ENCODE assay signal across 10 cellular contexts in the genomic region with DNA sequence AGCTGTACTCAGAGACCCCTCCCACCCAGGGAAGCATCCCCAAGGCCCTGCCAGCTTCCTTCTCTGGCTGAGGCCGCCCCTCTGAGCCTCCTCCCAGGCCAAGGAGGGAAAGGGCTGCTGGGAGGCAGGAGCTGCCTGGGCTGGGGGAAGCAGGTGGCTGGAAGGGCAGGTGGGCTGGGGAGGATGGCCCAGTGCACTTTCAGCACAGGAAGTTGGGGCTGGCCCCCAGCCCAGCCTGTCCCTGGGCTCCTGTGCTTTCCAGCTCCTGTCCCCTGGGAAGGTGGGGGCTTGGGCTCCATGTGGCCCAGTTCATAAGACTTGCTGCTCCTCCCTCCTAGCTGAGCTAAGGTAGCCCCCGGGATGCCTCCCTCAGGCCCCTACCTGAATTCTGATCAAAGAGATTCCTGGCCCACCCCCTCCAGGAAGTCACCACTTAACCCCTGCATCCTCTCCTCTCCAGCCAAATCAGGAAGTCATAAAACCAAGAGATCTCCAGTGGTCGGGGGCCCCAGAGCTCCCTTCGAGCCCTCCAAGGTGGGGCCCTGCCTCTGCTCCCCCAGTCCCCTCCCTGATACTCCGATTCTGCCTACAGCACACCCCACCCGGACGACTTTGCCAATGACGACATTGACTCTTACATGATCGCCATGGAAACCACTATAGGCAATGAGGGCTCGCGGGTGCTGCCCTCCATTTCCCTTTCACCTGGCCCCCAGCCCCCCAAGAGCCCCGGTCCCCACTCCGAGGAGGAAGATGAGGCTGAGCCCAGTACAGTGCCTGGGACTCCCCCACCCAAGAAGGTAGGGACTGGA. TPM values are rescaled to one million over a fixed set of nuclear protein-coding genes. Genes with fewer than 3 reads are reported as not detected.
DNase-seq lines count a peak whose midpoint lies in the region; ATAC-seq, FAIRE-seq and TF ChIP-seq lines count a peak whose summit lies in the region.
"Had no signal": no experiment of that assay in that cellular context is flagged by ENCODE, and none has a peak within 500 bp of the region (broad histone marks: within the 10 kb centered on the region; RNA-seq: fewer than 3 reads in every experiment).

No MANE protein-coding gene starts in this region.

- H3K27me3 ChIP-seq in CD4-positive, alpha-beta memory T cell (ENCODE audit: insufficient read depth, low read length), result no peaks in the 10 kb centered on the region
- H3K27me3 ChIP-seq in Karpas-422 (ENCODE audit: low read length) (no peaks in the 10 kb centered on the region), BE2C (no peaks in the 10 kb centered on the region)
- H3K27me3 ChIP-seq: adrenal gland had no signal

- CTCF ChIA-PET in CD4-positive, alpha-beta memory T cell (lab: Charles Lee; ENCODE audit: partially characterized antibody), result interaction anchor here (1.0 to 1.9 kb wide), 6 partner anchors 11 to 79 kb away, joined by 3 to 9 read pairs (median 4); a partner anchor contains a TSS

- H3K79me2 ChIP-seq in Karpas-422 (ENCODE audit: low read length), result peaks cover 36% of the 10 kb centered on the region

- H3K36me3 Mint-ChIP-seq in CD4-positive, alpha-beta memory T cell, result peaks cover 20 to 39% of the 10 kb centered on the region in 2 donors
- peaks cover 55% of the 10 kb centered on the region for H3K36me3 Mint-ChIP-seq in effector memory CD8-positive, alpha-beta T cell (ENCODE audit: insufficient read depth)

- H3K9ac ChIP-seq in Karpas-422 (ENCODE audit: low read length), result no peak overlapping the region

- H3K4me2 ChIP-seq in Karpas-422 (ENCODE audit: low read depth, low read length, poor library complexity, severe bottlenecking), result no peak overlapping the region

- TF ChIP-seq CTCF in BE2C (IDR thresholded peaks at IDR 0.05; ENCODE audit: low read depth, low read length), result no peak

- peaks cover 0 to 1% (median 0%) of the 10 kb centered on the region in 8 donors for H3K9me3 Mint-ChIP-seq in CD4-positive, alpha-beta memory T cell
- no peaks in the 10 kb centered on the region for H3K9me3 Mint-ChIP-seq in effector memory CD8-positive, alpha-beta T cell

- H3K27ac ChIP-seq in CD4-positive, alpha-beta memory T cell (ENCODE audit: low read depth, low read length), result peak overlapping the region; percentile 42
- peak overlapping the region; percentile 10; the same call in 1 of the 2 replicates for H3K27ac ChIP-seq in Karpas-422 (ENCODE audit: low read length)

- H3K9me3 ChIP-seq in CD4-positive, alpha-beta memory T cell (ENCODE audit: control insufficient read depth in 1 of 2, low read length in 2 of 2), result no peaks in the 10 kb centered on the region
- no peaks in the 10 kb centered on the region for H3K9me3 ChIP-seq in Karpas-422 (ENCODE audit: low read length)
- no peaks in the 10 kb centered on the region for H3K9me3 ChIP-seq in BE2C
- H3K9me3 ChIP-seq: adrenal gland had no signal

- peak overlapping the region in 7 of 8 donors; percentile 40 to 72 (median 64) for H3K4me3 Mint-ChIP-seq in CD4-positive, alpha-beta memory T cell
- peak overlapping the region; percentile 34 to 40 for H3K4me3 Mint-ChIP-seq in effector memory CD8-positive, alpha-beta T cell

- no peaks in the 10 kb centered on the region for H3K27me3 Mint-ChIP-seq in CD4-positive, alpha-beta memory T cell
- no peaks in the 10 kb centered on the region for H3K27me3 Mint-ChIP-seq in effector memory CD8-positive, alpha-beta T cell

- peaks cover 19% of the 10 kb centered on the region; the same call in 1 of the 2 replicates for H4K20me1 ChIP-seq in Karpas-422 (ENCODE audit: insufficient read depth, low read depth, low read length)

- no peak for FAIRE-seq in GM19239 (lab: Jason Lieb, UNC)

- no peak for ATAC-seq in effector memory CD8-positive, alpha-beta T cell (replicated peaks)

- peak overlapping the region; percentile 71 to 92 (median 90) for H3K27ac Mint-ChIP-seq in CD4-positive, alpha-beta memory T cell
- peak overlapping the region; percentile 86 to 90 for H3K27ac Mint-ChIP-seq in effector memory CD8-positive, alpha-beta T cell

- intact Hi-C loops in CD4-positive, alpha-beta memory T cell (cut with micrococcal nuclease), result no loop called here

- no peaks in the 10 kb centered on the region for H3K9me2 ChIP-seq in Karpas-422 (replicated peaks; ENCODE audit: insufficient read depth, low read length)

- peaks cover 28% of the 10 kb centered on the region for H3K36me3 ChIP-seq in CD4-positive, alpha-beta memory T cell (ENCODE audit: insufficient read depth, low read length)
- peaks cover 30% of the 10 kb centered on the region; the same call in 1 of the 2 replicates for H3K36me3 ChIP-seq in Karpas-422 (ENCODE audit: insufficient read depth, low read length)
- H3K36me3 ChIP-seq in BE2C, result peaks cover 47% of the 10 kb centered on the region

- peaks cover 28 to 65% (median 49%) of the 10 kb centered on the region in 4 donors for H3K4me1 Mint-ChIP-seq in CD4-positive, alpha-beta memory T cell
- H3K4me1 Mint-ChIP-seq in effector memory CD8-positive, alpha-beta T cell (ENCODE audit: low read depth in 2 of 2), result peaks cover 36 to 40% of the 10 kb centered on the region in 2 donors

- H2AFZ ChIP-seq in Karpas-422 (ENCODE audit: low read length), result no peak overlapping the region

- peaks cover 52% of the 10 kb centered on the region for H3K4me1 ChIP-seq in CD4-positive, alpha-beta memory T cell (ENCODE audit: insufficient read depth, low read length)
- peaks cover 34% of the 10 kb centered on the region for H3K4me1 ChIP-seq in Karpas-422 (ENCODE audit: low read length)
- peaks cover 12% of the 10 kb centered on the region for H3K4me1 ChIP-seq in BE2C

- DNase-seq in CD4-positive, alpha-beta memory T cell, result peak in 3 of 5 donors; percentile 37 to 61 (median 46)
- no peak for DNase-seq in Karpas-422
- DNase-seq in effector memory CD8-positive, alpha-beta T cell, result no peak
- no peak for DNase-seq in GM19239 (ENCODE audit: insufficient read length, low spot score)
- no peak for DNase-seq in RKO (ENCODE audit: low spot score)
- no peak for DNase-seq in BE2C
- DNase-seq: Calu3, NCI-H1092, substantia nigra had no signal

- POLR2A ChIA-PET in CD4-positive, alpha-beta memory T cell (lab: Charles Lee; ENCODE audit: partially characterized antibody), result interaction anchor here (0.6 to 21.5 kb wide), 15 partner anchors 8 to 1446 kb away, joined by 3 to 2262 read pairs (median 6); a partner anchor contains a TSS

- H3K4me3 ChIP-seq in CD4-positive, alpha-beta memory T cell (ENCODE audit: low read length in 2 of 2), result no peak overlapping the region
- H3K4me3 ChIP-seq in Karpas-422 (ENCODE audit: low read length) (no peak overlapping the region), BE2C (ENCODE audit: low read depth, low read length) (no peak overlapping the region)
- H3K4me3 ChIP-seq: adrenal gland had no signal

RNA-seq across cellular contexts. Expression of a gene that starts 4.9 kb away (rescaled TPM):
- total RNA-seq in CD4-positive, alpha-beta memory T cell, result 100 to 1,000 TPM; 159 to 161 TPM
- polyA plus RNA-seq in CD4-positive, alpha-beta memory T cell, result 100 to 1,000 TPM; 474 to 774 TPM
- total RNA-seq in Karpas-422 (2014; rRNA removed; shearing (Covaris generic); ENCODE audit: low replicate concordance), result 218 and 332 TPM in 2 replicates
- 497 TPM for polyA plus RNA-seq in BE2C (2012; ENCODE audit: insufficient read depth, insufficient read length, low read depth)

RNA-seq across cellular contexts. Expression of a gene that starts 5.0 kb away (rescaled TPM):
- 10 to 100 TPM; 51.8 to 55.9 TPM for total RNA-seq in CD4-positive, alpha-beta memory T cell
- 1 to 10 TPM; 6.7 to 8.3 TPM for polyA plus RNA-seq in CD4-positive, alpha-beta memory T cell
- total RNA-seq in Karpas-422 (2014; rRNA removed; shearing (Covaris generic); ENCODE audit: low replicate concordance), result 14.8 and 19.2 TPM in 2 replicates
- 26.6 TPM for polyA plus RNA-seq in BE2C (2012; ENCODE audit: insufficient read depth, insufficient read length, low read depth)

RNA-seq across cellular contexts. Expression of a gene that starts 7.1 kb away (rescaled TPM):
- 100 to 1,000 TPM; 371 to 382 TPM for total RNA-seq in CD4-positive, alpha-beta memory T cell
- polyA plus RNA-seq in CD4-positive, alpha-beta memory T cell, result 100 to 1,000 TPM; 316 to 331 TPM
- total RNA-seq in Karpas-422 (2014; rRNA removed; shearing (Covaris generic); ENCODE audit: low replicate concordance), result 52.4 and 122 TPM in 2 replicates
- 0.45 TPM for polyA plus RNA-seq in BE2C (2012; ENCODE audit: insufficient read depth, insufficient read length, low read depth)
- total RNA-seq: Calu3 had no signal

RNA-seq across cellular contexts. Expression of a gene that starts 18.7 kb away (rescaled TPM):
- total RNA-seq in CD4-positive, alpha-beta memory T cell, result 1 to 10 TPM; 2.3 to 3.3 TPM
- under 1 TPM; 0.45 to 0.81 TPM for polyA plus RNA-seq in CD4-positive, alpha-beta memory T cell
- total RNA-seq in Karpas-422 (2014; rRNA removed; shearing (Covaris generic); ENCODE audit: low replicate concordance), result 0.18 TPM in 1 of 2 replicates, not detected in the other
- polyA plus RNA-seq in BE2C (2012; ENCODE audit: insufficient read depth, insufficient read length, low read depth), result 0.66 TPM
- total RNA-seq: Calu3 had no signal

RNA-seq across cellular contexts. Expression of a gene that starts 23.4 kb away (rescaled TPM):
- total RNA-seq in CD4-positive, alpha-beta memory T cell, result 1 to 10 TPM; 5.4 to 6.4 TPM
- polyA plus RNA-seq in CD4-positive, alpha-beta memory T cell, result 1 to 10 TPM in 1 of 2 donors, under 1 TPM in 1; 0.45 to 4.4 TPM
- 6.4 and 13.9 TPM in 2 replicates for total RNA-seq in Karpas-422 (2014; rRNA removed; shearing (Covaris generic); ENCODE audit: low replicate concordance)
- polyA plus RNA-seq in BE2C (2012; ENCODE audit: insufficient read depth, insufficient read length, low read depth), result 0.59 TPM

Comparison
In these comparisons a context has a peak if more than half of its experiments do, and no peak if none do; other contexts are left out.
1. DNase-seq: peak in CD4-positive, alpha-beta memory T cell (3 of 5); none in Karpas-422 (single experiment), effector memory CD8-positive, alpha-beta T cell (0 of 3), GM19239 (single experiment), RKO (single experiment) and BE2C (single experiment).